26 cellular contexts compared by ENCODE assay signal in genomic region chr15:68442041-68442440, GRCh38. TPM values are rescaled to one million over a fixed set of nuclear protein-coding genes. Genes with fewer than 3 reads are reported as not detected.
DNase-seq lines count a peak whose midpoint lies in the region; ATAC-seq and TF ChIP-seq lines count a peak whose summit lies in the region.
"Had no signal": no experiment of that assay in that cellular context is flagged by ENCODE, and none has a peak within 500 bp of the region (broad histone marks: within the 10 kb centered on the region; RNA-seq: fewer than 3 reads in every experiment).

No MANE protein-coding gene starts in this region.

- no peaks in the 10 kb centered on the region for H3K4me1 ChIP-seq in endodermal cell (ENCODE audit: control insufficient read depth, insufficient read depth, low read length)

- no peak for TF ChIP-seq CTCF in endodermal cell (conservative IDR thresholded peaks at IDR 0.05)
- TF ChIP-seq CTCF in nephron (IDR thresholded peaks at IDR 0.05; ENCODE audit: unreplicated experiment in 3 of 3): no peak
- TF ChIP-seq CTCF in WERI-Rb-1 (IDR thresholded peaks at IDR 0.05; ENCODE audit: low read depth, low read length): no peak
- no peak for TF ChIP-seq CTCF in progenitor cell of endocrine pancreas (IDR thresholded peaks at IDR 0.05; ENCODE audit: unreplicated experiment)

- no peak overlapping the region for H3K27ac Mint-ChIP-seq in endodermal cell
- peak overlapping the region; percentile 42 to 83 (median 57) for H3K27ac Mint-ChIP-seq in nephron
- no peak overlapping the region for H3K27ac Mint-ChIP-seq in progenitor cell of endocrine pancreas
- H3K27ac Mint-ChIP-seq: activated CD4-positive, alpha-beta T cell treated with anti-CD3 and anti-CD28 coated beads, Interleukin-2, amount 10 ng/mL, durations not matched to agents 7 days and 5 days; activated naive CD8-positive, alpha-beta T cell treated with anti-CD3 and anti-CD28 coated beads, Interleukin-2, amount 50 U/mL, for 24 hours; brain; HFFc6; naive B cell; T-helper 17 cell had no signal

- H3K4me1 Mint-ChIP-seq in endodermal cell (no peaks in the 10 kb centered on the region), nephron (peaks cover 39% of the 10 kb centered on the region), progenitor cell of endocrine pancreas (ENCODE audit: low read depth) (no peaks in the 10 kb centered on the region)
- H3K4me1 Mint-ChIP-seq: activated CD4-positive, alpha-beta T cell treated with anti-CD3 and anti-CD28 coated beads, Interleukin-2, amount 10 ng/mL, durations not matched to agents 7 days and 5 days; activated naive CD8-positive, alpha-beta T cell treated with anti-CD3 and anti-CD28 coated beads, Interleukin-2, amount 50 U/mL, for 24 hours; naive B cell; T-helper 17 cell had no signal

- DNase-seq in left ventricle myocardium superior (peak; percentile 54), cardiac septum (ENCODE audit: low spot score) (no peak), endodermal cell (peak; percentile 20), WERI-Rb-1 (no peak), AG08396 (ENCODE audit: low spot score) (no peak), progenitor cell of endocrine pancreas (ENCODE audit: low spot score, unreplicated experiment) (no peak), NCI-H774 (lab: John Stamatoyannopoulos, UW) (no peak)
- DNase-seq: activated CD4-positive, alpha-beta T cell treated with anti-CD3 and anti-CD28 coated beads, Interleukin-2, amount 10 ng/mL, durations not matched to agents 7 days and 5 days; activated effector memory CD4-positive, alpha-beta T cell treated with Interleukin-2 at 50 U/mL for 16 hours; activated naive CD8-positive, alpha-beta T cell treated with anti-CD3 and anti-CD28 coated beads, Interleukin-2, amount 50 U/mL, for 24 hours; DMS 273 treated with DMSO at 0.1 percent for 48 hours; effector memory CD4-positive, alpha-beta T cell; esophagus squamous epithelium; GF-D8; HFFc6; KBM-7; kidney; mesendoderm; naive B cell; NCI-H187; PC-3; SIG-M5; T-helper 17 cell had no signal

- ATAC-seq in left ventricle myocardium superior: peak; percentile 33
- ATAC-seq: activated naive CD8-positive, alpha-beta T cell treated with anti-CD3 and anti-CD28 coated beads, Interleukin-2, amount 50 U/mL, for 24 hours; PC-3; T-helper 17 cell had no signal

- H3K27me3 Mint-ChIP-seq in endodermal cell (ENCODE audit: insufficient read depth) (peaks cover 28% of the 10 kb centered on the region), nephron (ENCODE audit: low read depth) (peaks cover 30% of the 10 kb centered on the region), progenitor cell of endocrine pancreas (peaks cover 55% of the 10 kb centered on the region)

- H3K27me3 ChIP-seq in endodermal cell (ENCODE audit: control insufficient read depth, insufficient read depth, low read length, poor library complexity, severe bottlenecking) (peaks cover 12% of the 10 kb centered on the region), WERI-Rb-1 (ENCODE audit: insufficient read depth, low read depth, severe bottlenecking) (no peaks in the 10 kb centered on the region)

- H3K27ac ChIP-seq in endodermal cell (ENCODE audit: low read depth, low read length) (no peak overlapping the region), WERI-Rb-1 (no peak overlapping the region)

- no peaks in the 10 kb centered on the region for H3K9me3 ChIP-seq in endodermal cell (ENCODE audit: control insufficient read depth, low read length)
- H3K9me3 ChIP-seq in WERI-Rb-1 (ENCODE audit: severe bottlenecking): no peaks in the 10 kb centered on the region
- H3K9me3 ChIP-seq: esophagus squamous epithelium had no signal

- no peaks in the 10 kb centered on the region for H3K36me3 Mint-ChIP-seq in endodermal cell (ENCODE audit: low read depth)
- H3K36me3 Mint-ChIP-seq in nephron (ENCODE audit: low read depth): no peaks in the 10 kb centered on the region
- H3K36me3 Mint-ChIP-seq in progenitor cell of endocrine pancreas (ENCODE audit: insufficient read depth): no peaks in the 10 kb centered on the region
- H3K36me3 Mint-ChIP-seq: brain, naive B cell had no signal

- H3K4me3 Mint-ChIP-seq in endodermal cell: no peak overlapping the region
- H3K4me3 Mint-ChIP-seq in nephron: peak overlapping the region in 1 of 3 experiments; percentile 2
- no peak overlapping the region for H3K4me3 Mint-ChIP-seq in progenitor cell of endocrine pancreas (ENCODE audit: low read depth)
- H3K4me3 Mint-ChIP-seq: activated CD4-positive, alpha-beta T cell treated with anti-CD3 and anti-CD28 coated beads, Interleukin-2, amount 10 ng/mL, durations not matched to agents 7 days and 5 days; activated naive CD8-positive, alpha-beta T cell treated with anti-CD3 and anti-CD28 coated beads, Interleukin-2, amount 50 U/mL, for 24 hours; brain; HFFc6; naive B cell; T-helper 17 cell had no signal

- H3K9me3 Mint-ChIP-seq in endodermal cell (no peaks in the 10 kb centered on the region), nephron (peaks cover 6% of the 10 kb centered on the region), progenitor cell of endocrine pancreas (ENCODE audit: low read depth) (no peaks in the 10 kb centered on the region)
- H3K9me3 Mint-ChIP-seq: activated CD4-positive, alpha-beta T cell treated with anti-CD3 and anti-CD28 coated beads, Interleukin-2, amount 10 ng/mL, durations not matched to agents 7 days and 5 days; activated naive CD8-positive, alpha-beta T cell treated with anti-CD3 and anti-CD28 coated beads, Interleukin-2, amount 50 U/mL, for 24 hours; HFFc6; naive B cell had no signal

- 88 to 100% methylated on average over 1 to 4 of the region's 4 CpGs for WGBS in endodermal cell (ENCODE audit: insufficient coverage in 1 of 2, insufficient read length in 1 of 2), 2 experiments

- H3K36me3 ChIP-seq in endodermal cell (ENCODE audit: control insufficient read depth, insufficient read depth, low read length) (no peaks in the 10 kb centered on the region), WERI-Rb-1 (no peaks in the 10 kb centered on the region)
- H3K36me3 ChIP-seq: esophagus squamous epithelium had no signal

- intact Hi-C loops in left ventricle myocardium superior (cut with micrococcal nuclease) (no loop called here), cardiac septum (cut with DNase I) (no loop called here)

- H3K4me3 ChIP-seq in endodermal cell (ENCODE audit: low read length): no peak overlapping the region
- H3K4me3 ChIP-seq in WERI-Rb-1 (ENCODE audit: low read depth, low read length): no peak overlapping the region
- H3K4me3 ChIP-seq: esophagus squamous epithelium had no signal

- H3K9ac ChIP-seq in endodermal cell (ENCODE audit: extremely low read depth, low read length, poor library complexity, severe bottlenecking): no peak overlapping the region

RNA-seq across cellular contexts. Expression of gene ITGA11, which starts 10.1 kb away (rescaled TPM):
- total RNA-seq in left ventricle myocardium superior (23.5 TPM), cardiac septum (9.3 TPM), endodermal cell (1 to 10 TPM in 1 of 2 donors, under 1 TPM in 1; 0.35 to 1.4 TPM), progenitor cell of endocrine pancreas (not detected in 2 replicates)
- polyA plus RNA-seq in endodermal cell (2013, experiment 1 of 2): 1.8 TPM
- polyA plus RNA-seq in endodermal cell (2013, experiment 2 of 2): 1.3 TPM
- total RNA-seq: HT-29, PC-3 had no signal

Comparison
In these comparisons a context has a peak if more than half of its experiments do, and no peak if none do; other contexts are left out.
1. DNase-seq: peak in left ventricle myocardium superior (single experiment) and endodermal cell (single experiment); none in cardiac septum (single experiment), WERI-Rb-1 (single experiment), AG08396 (single experiment), progenitor cell of endocrine pancreas (single experiment) and NCI-H774 (single experiment).
2. H3K27ac Mint-ChIP-seq: peak in nephron (3 of 3); none in endodermal cell (single experiment) and progenitor cell of endocrine pancreas (single experiment).